10 cellular contexts compared by ENCODE assay signal in genomic region chrX:39759526-39760224, GRCh38.
DNase-seq lines count a peak whose midpoint lies in the region; ATAC-seq and TF ChIP-seq lines count a peak whose summit lies in the region.
"Had no signal": no experiment of that assay in that cellular context is flagged by ENCODE, and none has a peak within 500 bp of the region (broad histone marks: within the 10 kb centered on the region; RNA-seq: fewer than 3 reads in every experiment).

No MANE protein-coding gene starts in this region.

- no peaks in the 10 kb centered on the region for H3K27me3 ChIP-seq in thyroid gland

- no peaks in the 10 kb centered on the region for H3K36me3 ChIP-seq in thyroid gland

- H3K9me3 ChIP-seq in thyroid gland: no peaks in the 10 kb centered on the region

- DNase-seq in NCI-H1694 treated with DMSO at 0.1 percent for 48 hours (lab: John Stamatoyannopoulos, UW): peak; percentile 16
- no peak for DNase-seq in NCI-H1694 (lab: John Stamatoyannopoulos, UW)
- peak; percentile 85 for DNase-seq in astrocyte of the hippocampus (ENCODE audit: low read depth, low spot score)
- DNase-seq in kidney glomerular epithelial cell (lab: John Stamatoyannopoulos, UW): peak; percentile 69
- DNase-seq in thyroid gland: peak; percentile 81 to 82
- no peak for DNase-seq in stimulated activated CD4-positive, alpha-beta T cell treated with anti-CD3 and anti-CD28 coated beads, Interleukin-4, amount 100 ng/mL, for 4 hours
- DNase-seq: AML-193 had no signal

- TF ChIP-seq CTCF in thyroid gland (IDR thresholded peaks at IDR 0.05): no peak

- H3K27ac ChIP-seq in thyroid gland: peak overlapping the region; percentile 77 to 89 (median 88)

- ATAC-seq in GM18498 (IDR thresholded peaks at IDR 0.05; ENCODE audit: unreplicated experiment) (no peak), HG03460 (IDR thresholded peaks at IDR 0.05; ENCODE audit: unreplicated experiment) (no peak)
- ATAC-seq: K562 had no signal

- peaks cover 24 to 33% of the 10 kb centered on the region in 2 donors for H3K4me1 ChIP-seq in thyroid gland

- intact Hi-C loops in thyroid gland (cut with DNase I): no loop called here

- no peak for TF ChIP-seq POLR2A in thyroid gland (IDR thresholded peaks at IDR 0.05)

- H3K4me3 ChIP-seq in thyroid gland (replicated peaks in 1 of 3): no peak overlapping the region
- H3K4me3 ChIP-seq: K562 had no signal

- 15 to 33% methylated on average over 1 to 4 of the region's 15 CpGs for WGBS in thyroid gland, 2 donors

Comparison
In these comparisons a context has a peak if more than half of its experiments do, and no peak if none do; other contexts are left out.
1. DNase-seq: peak in NCI-H1694 treated with DMSO at 0.1 percent for 48 hours (single experiment), astrocyte of the hippocampus (single experiment), kidney glomerular epithelial cell (single experiment) and thyroid gland (2 of 2); none in NCI-H1694 (single experiment) and stimulated activated CD4-positive, alpha-beta T cell treated with anti-CD3 and anti-CD28 coated beads, Interleukin-4, amount 100 ng/mL, for 4 hours (0 of 2).